ENCODE assay signal across 31 cellular contexts in genomic region chr4:63901311-63901710, GRCh38.
"Had no signal": no experiment of that assay in that cellular context is flagged by ENCODE, and none has a peak within 500 bp of the region (broad histone marks: within the 10 kb centered on the region; RNA-seq: fewer than 3 reads in every experiment).

No MANE protein-coding gene starts in this region.

- FAIRE-seq: astrocyte had no signal

- H3K4me1 Mint-ChIP-seq: activated CD4-positive, alpha-beta T cell treated with anti-CD3 and anti-CD28 coated beads, Interleukin-2, amount 10 ng/mL, durations not matched to agents 24 days and 14 days; activated naive CD4-positive, alpha-beta T cell treated with anti-CD3 and anti-CD28 coated beads, Interleukin-2, amount 50 U/mL, for 24 hours; activated naive CD8-positive, alpha-beta T cell treated with anti-CD3 and anti-CD28 coated beads, Interleukin-2, amount 10 ng/mL, durations not matched to agents 7 days and 5 days had no signal

- DNase-seq: activated CD4-positive, alpha-beta T cell treated with anti-CD3 and anti-CD28 coated beads, Interleukin-2, amount 10 ng/mL, durations not matched to agents 24 days and 14 days; activated CD4-positive, alpha-beta T cell treated with anti-CD3 and anti-CD28 coated beads, Interleukin-2, amount 50 U/mL, for 4 hours; activated CD8-positive, alpha-beta T cell treated with anti-CD3 and anti-CD28 coated beads for 36 hours; activated gamma-delta T cell; activated naive CD4-positive, alpha-beta T cell treated with Interleukin-2 at 50 U/mL for 16 hours; activated naive CD8-positive, alpha-beta T cell treated with anti-CD3 and anti-CD28 coated beads, Interleukin-2, amount 10 ng/mL, durations not matched to agents 7 days and 5 days; activated T-cell treated with anti-CD3 and anti-CD28 coated beads, Interleukin-2, amount 50 U/mL, for 1 hour; activated T-cell treated with anti-CD3 and anti-CD28 coated beads, Interleukin-2, amount 50 U/mL, for 72 hours; amygdala; body of pancreas; Karpas-422; KBM-7; NCI-H1105; NCI-H1417 treated with DMSO at 0.1 percent for 48 hours; NCI-H187 treated with DMSO at 0.1 percent for 48 hours; NCI-H2081 treated with DMSO at 0.1 percent for 48 hours; NCI-H2171 treated with DMSO at 0.1 percent for 48 hours; NCI-H226; NCI-H446 treated with DMSO at 0.1 percent for 48 hours; NCI-H69; NK-92 treated with Interleukin-12 subunit alpha and Interleukin-12 subunit beta, amount 100 ng/mL, for 24 hours; Right ventricle myocardium superior; SW 1271; T-helper 1 cell; T-helper 2 cell; T1000; WERI-Rb-1 had no signal

- H3K4me3 Mint-ChIP-seq: activated CD4-positive, alpha-beta T cell treated with anti-CD3 and anti-CD28 coated beads, Interleukin-2, amount 10 ng/mL, durations not matched to agents 24 days and 14 days; activated CD8-positive, alpha-beta T cell treated with anti-CD3 and anti-CD28 coated beads for 36 hours; activated naive CD4-positive, alpha-beta T cell treated with anti-CD3 and anti-CD28 coated beads, Interleukin-2, amount 50 U/mL, for 24 hours; activated naive CD8-positive, alpha-beta T cell treated with anti-CD3 and anti-CD28 coated beads, Interleukin-2, amount 10 ng/mL, durations not matched to agents 7 days and 5 days; activated T-cell treated with anti-CD3 and anti-CD28 coated beads, Interleukin-2, amount 50 U/mL, for 72 hours had no signal

- H3K4me3 ChIP-seq: body of pancreas, breast epithelium had no signal

- H3K4me1 ChIP-seq: body of pancreas, breast epithelium had no signal

- H3K36me3 ChIP-seq: breast epithelium, WERI-Rb-1 had no signal

- H3K27me3 Mint-ChIP-seq: activated CD4-positive, alpha-beta T cell treated with anti-CD3 and anti-CD28 coated beads, Interleukin-2, amount 10 ng/mL, durations not matched to agents 24 days and 14 days; activated CD8-positive, alpha-beta T cell treated with anti-CD3 and anti-CD28 coated beads for 36 hours; activated naive CD4-positive, alpha-beta T cell treated with anti-CD3 and anti-CD28 coated beads, Interleukin-2, amount 50 U/mL, for 24 hours; activated naive CD8-positive, alpha-beta T cell treated with anti-CD3 and anti-CD28 coated beads, Interleukin-2, amount 10 ng/mL, durations not matched to agents 7 days and 5 days had no signal

- ATAC-seq: activated CD8-positive, alpha-beta T cell treated with anti-CD3 and anti-CD28 coated beads for 36 hours; activated T-cell treated with anti-CD3 and anti-CD28 coated beads, Interleukin-2, amount 50 U/mL, for 72 hours; body of pancreas had no signal

- H3K27ac ChIP-seq: body of pancreas, breast epithelium, WERI-Rb-1 had no signal

- H3K36me3 Mint-ChIP-seq: activated naive CD4-positive, alpha-beta T cell treated with anti-CD3 and anti-CD28 coated beads, Interleukin-2, amount 50 U/mL, for 24 hours; activated naive CD8-positive, alpha-beta T cell treated with anti-CD3 and anti-CD28 coated beads, Interleukin-2, amount 10 ng/mL, durations not matched to agents 7 days and 5 days had no signal

- H3K9me3 ChIP-seq: body of pancreas, breast epithelium had no signal

- H3K27ac Mint-ChIP-seq: activated CD4-positive, alpha-beta T cell treated with anti-CD3 and anti-CD28 coated beads, Interleukin-2, amount 10 ng/mL, durations not matched to agents 24 days and 14 days; activated CD8-positive, alpha-beta T cell treated with anti-CD3 and anti-CD28 coated beads for 36 hours; activated naive CD4-positive, alpha-beta T cell treated with anti-CD3 and anti-CD28 coated beads, Interleukin-2, amount 50 U/mL, for 24 hours; activated naive CD8-positive, alpha-beta T cell treated with anti-CD3 and anti-CD28 coated beads, Interleukin-2, amount 10 ng/mL, durations not matched to agents 7 days and 5 days; activated T-cell treated with anti-CD3 and anti-CD28 coated beads, Interleukin-2, amount 50 U/mL, for 72 hours; activated T-helper 2 cell treated with anti-CD3 and anti-CD28 coated beads, Interferon-gamma antibody, Interleukin-2, Interleukin-4, amounts not matched to agents 10 μg/mL and 5 μg/mL and 100 μg/mL, durations not matched to agents 14 hours and 24 hours and 36 hours had no signal

- H3K27me3 ChIP-seq: body of pancreas, breast epithelium had no signal
